Comparison of ENCODE assay signal across 19 cellular contexts in genomic region chr16:89104930-89105571, GRCh38. TPM values are rescaled to one million over a fixed set of nuclear protein-coding genes. Genes with fewer than 3 reads are reported as not detected.
DNase-seq lines count a peak whose midpoint lies in the region; ATAC-seq and TF ChIP-seq lines count a peak whose summit lies in the region.
"Had no signal": no experiment of that assay in that cellular context is flagged by ENCODE, and none has a peak within 500 bp of the region (broad histone marks: within the 10 kb centered on the region; RNA-seq: fewer than 3 reads in every experiment).

No MANE protein-coding gene starts in this region.

- H3K27ac ChIP-seq in left ventricle myocardium inferior (replicated peaks) (no peak overlapping the region), KOPT-K1 (ENCODE audit: low read depth, low read length, poor library complexity, severe bottlenecking) (peak overlapping the region; percentile 60), heart right ventricle (no peak overlapping the region)
- H3K27ac ChIP-seq: uterus had no signal

- 70 to 75% methylated on average over 23 of the region's 23 CpGs for WGBS in heart right ventricle, 2 donors

- no peak overlapping the region for H3K4me3 ChIP-seq in left ventricle myocardium inferior
- no peak overlapping the region for H3K4me3 ChIP-seq in heart right ventricle
- H3K4me3 ChIP-seq: uterus had no signal

- H3K36me3 ChIP-seq in left ventricle myocardium inferior (peaks cover 78% of the 10 kb centered on the region), KOPT-K1 (ENCODE audit: insufficient read depth, low read length) (peaks cover 99% of the 10 kb centered on the region), heart right ventricle (peaks cover 0 to 91% (median 30%) of the 10 kb centered on the region in 9 donors)
- H3K36me3 ChIP-seq: uterus had no signal

- TF ChIP-seq CTCF in left ventricle myocardium inferior (IDR thresholded peaks at IDR 0.05; ENCODE audit: borderline replicate concordance) = no peak
- no peak for TF ChIP-seq CTCF in heart right ventricle (IDR thresholded peaks at IDR 0.05)

- DNase-seq in Right ventricle myocardium superior = no peak
- no peak for DNase-seq in left ventricle myocardium inferior
- DNase-seq in heart right ventricle = no peak
- DNase-seq in NK-92 (lab: John Stamatoyannopoulos, UW; ENCODE audit: unreplicated experiment) = no peak
- no peak for DNase-seq in activated CD4-positive, alpha-beta T cell treated with anti-CD3 and anti-CD28 coated beads for 48 hours
- DNase-seq: activated CD4-positive, alpha-beta T cell treated with anti-CD3 and anti-CD28 coated beads, Interleukin-2, amount 50 U/mL, for 1 hour; activated T-cell treated with anti-CD3 and anti-CD28 coated beads, Interleukin-2, amount 50 U/mL, for 24 hours; cerebellar nuclear complex; EL; foreskin fibroblast; naive thymus-derived CD4-positive, alpha-beta T cell; NCI-H2029 treated with DMSO at 0.1 percent for 48 hours; NCI-H774; stimulated activated CD4-positive, alpha-beta T cell treated with anti-CD3 and anti-CD28 coated beads, Interleukin-12 subunit alpha, Interleukin-12 subunit beta, amount 100 ng/mL, for 4 hours; uterus had no signal

- no peaks in the 10 kb centered on the region for H3K27me3 ChIP-seq in left ventricle myocardium inferior (ENCODE audit: low read depth)
- no peaks in the 10 kb centered on the region for H3K27me3 ChIP-seq in heart right ventricle
- H3K27me3 ChIP-seq: uterus had no signal

- H3K4me1 ChIP-seq in left ventricle myocardium inferior = no peaks in the 10 kb centered on the region
- H3K4me1 ChIP-seq in heart right ventricle = peaks cover 0 to 5% (median 0%) of the 10 kb centered on the region in 9 donors
- H3K4me1 ChIP-seq: uterus had no signal

- intact Hi-C loops in Right ventricle myocardium superior (cut with DNase I) (no loop called here), left ventricle myocardium inferior (cut with micrococcal nuclease) (no loop called here), heart right ventricle (cut with DNase I) (no loop called here)

- H3K9me3 ChIP-seq in left ventricle myocardium inferior (replicated peaks) = no peaks in the 10 kb centered on the region
- H3K9me3 ChIP-seq in KOPT-K1 (ENCODE audit: insufficient read depth, low read length, poor library complexity, severe bottlenecking) = no peaks in the 10 kb centered on the region
- H3K9me3 ChIP-seq in heart right ventricle = no peaks in the 10 kb centered on the region
- H3K9me3 ChIP-seq: uterus had no signal

- peak; percentile 9 for ATAC-seq in Right ventricle myocardium superior (ENCODE audit: poor library complexity)
- ATAC-seq in heart right ventricle = peak in 7 of 8 donors; percentile 15 to 57 (median 28)
- no peak for ATAC-seq in HG03439 (IDR thresholded peaks at IDR 0.05; ENCODE audit: unreplicated experiment)
- no peak for ATAC-seq in HG02642 (IDR thresholded peaks at IDR 0.05; ENCODE audit: poor library complexity, unreplicated experiment)
- ATAC-seq: naive thymus-derived CD4-positive, alpha-beta T cell; Panc1 had no signal

RNA-seq across cellular contexts. Expression of gene ACSF3, which starts 11.4 kb away (rescaled TPM):
- total RNA-seq in Right ventricle myocardium superior (15.5 TPM), left ventricle myocardium inferior (16.7 TPM), heart right ventricle (10 to 100 TPM; 11.0 to 22.5 (median 17.8) TPM)
- polyA plus RNA-seq in heart right ventricle = 10 to 100 TPM; 14.7 to 36.9 TPM

Comparison
In these comparisons a context has a peak if more than half of its experiments do, and no peak if none do; other contexts are left out.
1. ATAC-seq: peak in Right ventricle myocardium superior (single experiment) and heart right ventricle (7 of 8); none in HG03439 (single experiment) and HG02642 (single experiment).